13 cellular contexts compared by ENCODE assay signal in the genomic region with DNA sequence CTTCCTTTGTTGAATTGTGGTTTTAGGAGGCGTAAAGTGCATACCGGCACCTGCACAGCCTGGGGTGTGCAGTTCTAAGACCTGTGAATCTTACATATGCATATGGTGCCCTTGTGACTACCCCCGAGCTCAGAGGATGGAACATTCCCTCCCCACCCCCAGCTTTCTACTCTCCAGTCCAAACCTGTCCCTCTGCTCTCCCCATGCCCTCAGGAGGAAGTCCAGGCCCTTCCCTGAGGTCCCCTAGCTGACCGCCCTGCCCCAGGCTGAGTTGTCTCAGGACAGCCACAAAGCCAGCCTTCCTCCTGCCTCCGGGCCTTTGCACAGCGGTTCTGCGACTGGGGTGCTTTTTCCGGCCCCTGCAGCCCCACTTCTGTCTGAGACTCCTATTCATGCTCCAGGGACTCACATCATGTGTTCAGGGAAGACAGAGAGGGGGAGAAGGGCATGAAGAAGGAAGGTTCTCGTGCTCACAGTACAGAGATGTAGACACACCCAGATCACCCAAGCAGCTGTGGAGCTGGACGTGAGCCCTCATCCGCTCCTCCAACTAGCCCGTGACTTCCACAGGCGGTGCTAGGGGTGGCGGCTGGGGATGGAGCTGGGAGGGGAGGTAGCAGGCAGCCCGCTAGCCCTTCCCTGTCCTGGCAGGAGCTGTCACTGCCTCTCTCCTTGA. TPM values are rescaled to one million over a fixed set of nuclear protein-coding genes. Genes with fewer than 3 reads are reported as not detected.
A peak's percentile ranks its signal among the peaks of the same experiment; 100 is the strongest.
DNase-seq lines count a peak whose midpoint lies in the region; ATAC-seq and TF ChIP-seq lines count a peak whose summit lies in the region.
"Had no signal": no experiment of that assay in that cellular context is flagged by ENCODE, and none has a peak within 500 bp of the region (broad histone marks: within the 10 kb centered on the region; RNA-seq: fewer than 3 reads in every experiment).

No MANE protein-coding gene starts in this region.

- TF ChIP-seq POLR2A in uterus (IDR thresholded peaks at IDR 0.05): no peak

- POLR2A ChIA-PET in activated CD4-positive, alpha-beta memory T cell treated with anti-CD3 and anti-CD28 coated beads for 36 hours (lab: Charles Lee): no interaction called here

- intact Hi-C loops in Right ventricle myocardium inferior (cut with DNase I) (no loop called here), left colon (cut with DNase I, micrococcal nuclease) (no loop called here), uterus (cut with DNase I; ENCODE audit: low total_unique reads) (no loop called here)
- intact Hi-C loops in activated CD4-positive, alpha-beta memory T cell treated with anti-CD3 and anti-CD28 coated beads for 36 hours (cut with micrococcal nuclease): no loop called here

- H3K27ac ChIP-seq in right atrium auricular region (no peak overlapping the region), SK-N-MC (peak overlapping the region; percentile 35; the same call in 1 of the 2 replicates), uterus (peak overlapping the region in 1 of 2 donors; percentile 43)
- H3K27ac ChIP-seq: HL-60 had no signal

- H3K4me1 ChIP-seq in right atrium auricular region (peaks cover 0 to 37% of the 10 kb centered on the region in 2 donors), uterus (peaks cover 0 to 8% of the 10 kb centered on the region in 2 donors)

- peaks cover 6% of the 10 kb centered on the region for H3K4me1 Mint-ChIP-seq in activated CD4-positive, alpha-beta memory T cell treated with anti-CD3 and anti-CD28 coated beads for 36 hours (ENCODE audit: low read depth)

- H3K9me3 Mint-ChIP-seq in activated CD4-positive, alpha-beta memory T cell treated with anti-CD3 and anti-CD28 coated beads for 36 hours: no peaks in the 10 kb centered on the region
- H3K9me3 Mint-ChIP-seq: activated T-helper 1 cell treated with anti-CD3 and anti-CD28 coated beads, Interleukin-12 subunit alpha, Interleukin-12 subunit beta, Interleukin-2, Interleukin-4 antibody, amounts not matched to agents 30 ng/mL and 10 ng/mL and 1 ng/mL, durations not matched to agents 14 hours and 24 hours and 36 hours; dendritic cell treated with granulocyte-macrophage colony-stimulating factor and Interleukin-4, amounts not matched to agents 40 ng/mL and 50 ng/mL, for 4 days; nephron progenitor cell had no signal

- no peak overlapping the region for H3K9ac ChIP-seq in SK-N-MC (ENCODE audit: insufficient read length)

- DNase-seq in Right ventricle myocardium inferior (ENCODE audit: missing footprints) (no peak), right atrium auricular region (ENCODE audit: low spot score) (no peak), SK-N-MC (ENCODE audit: low read depth, low spot score) (no peak), left colon (peak; percentile 39 to 44), uterus (peak; percentile 45 to 67)
- DNase-seq in activated CD4-positive, alpha-beta memory T cell treated with anti-CD3 and anti-CD28 coated beads for 36 hours: no peak
- DNase-seq: Calu3, nephron progenitor cell had no signal

- no peak overlapping the region for H3K4me3 Mint-ChIP-seq in activated CD4-positive, alpha-beta memory T cell treated with anti-CD3 and anti-CD28 coated beads for 36 hours
- H3K4me3 Mint-ChIP-seq: activated T-helper 1 cell treated with anti-CD3 and anti-CD28 coated beads, Interleukin-12 subunit alpha, Interleukin-12 subunit beta, Interleukin-2, Interleukin-4 antibody, amounts not matched to agents 30 ng/mL and 10 ng/mL and 1 ng/mL, durations not matched to agents 14 hours and 24 hours and 36 hours; dendritic cell treated with granulocyte-macrophage colony-stimulating factor and Interleukin-4, amounts not matched to agents 40 ng/mL and 50 ng/mL, for 4 days; nephron progenitor cell had no signal

- TF ChIP-seq CTCF in right atrium auricular region (IDR thresholded peaks at IDR 0.05): no peak
- TF ChIP-seq CTCF in uterus (IDR thresholded peaks at IDR 0.05): no peak

- CTCF ChIA-PET in activated CD4-positive, alpha-beta memory T cell treated with anti-CD3 and anti-CD28 coated beads for 36 hours (lab: Charles Lee): no interaction called here

- ATAC-seq in Right ventricle myocardium inferior: peak; percentile 63
- peak; percentile 57 for ATAC-seq in left colon
- no peak for ATAC-seq in HG02798 (IDR thresholded peaks at IDR 0.05; ENCODE audit: poor library complexity, unreplicated experiment)
- no peak for ATAC-seq in GM19463 (IDR thresholded peaks at IDR 0.05; ENCODE audit: unreplicated experiment)

- H3K4me3 ChIP-seq in right atrium auricular region (no peak overlapping the region), SK-N-MC (no peak overlapping the region), uterus (no peak overlapping the region)

- H3K9me3 ChIP-seq in right atrium auricular region (no peaks in the 10 kb centered on the region), SK-N-MC (ENCODE audit: low read depth, low read length) (no peaks in the 10 kb centered on the region), uterus (no peaks in the 10 kb centered on the region)

- H3K27ac Mint-ChIP-seq in activated CD4-positive, alpha-beta memory T cell treated with anti-CD3 and anti-CD28 coated beads for 36 hours: no peak overlapping the region
- H3K27ac Mint-ChIP-seq: activated T-helper 1 cell treated with anti-CD3 and anti-CD28 coated beads, Interleukin-12 subunit alpha, Interleukin-12 subunit beta, Interleukin-2, Interleukin-4 antibody, amounts not matched to agents 30 ng/mL and 10 ng/mL and 1 ng/mL, durations not matched to agents 14 hours and 24 hours and 36 hours; dendritic cell treated with granulocyte-macrophage colony-stimulating factor and Interleukin-4, amounts not matched to agents 40 ng/mL and 50 ng/mL, for 4 days; nephron progenitor cell had no signal

- H3K36me3 ChIP-seq in right atrium auricular region: no peaks in the 10 kb centered on the region
- H3K36me3 ChIP-seq in SK-N-MC (ENCODE audit: insufficient read depth, low read length): no peaks in the 10 kb centered on the region
- H3K36me3 ChIP-seq in uterus: no peaks in the 10 kb centered on the region

- no peaks in the 10 kb centered on the region for H3K27me3 Mint-ChIP-seq in activated CD4-positive, alpha-beta memory T cell treated with anti-CD3 and anti-CD28 coated beads for 36 hours

- no peaks in the 10 kb centered on the region for H3K27me3 ChIP-seq in right atrium auricular region
- H3K27me3 ChIP-seq in uterus: no peaks in the 10 kb centered on the region

- H3K36me3 Mint-ChIP-seq in activated CD4-positive, alpha-beta memory T cell treated with anti-CD3 and anti-CD28 coated beads for 36 hours: no peaks in the 10 kb centered on the region

RNA-seq across cellular contexts. Expression of a gene that starts 50.7 kb away (rescaled TPM):
- total RNA-seq in Right ventricle myocardium inferior: 0.57 TPM
- 1 to 10 TPM in 1 of 2 donors, under 1 TPM in 1; 0.67 to 1.7 TPM for total RNA-seq in right atrium auricular region
- 1 to 10 TPM in 1 of 2 donors, not detected in 1; 1.2 TPM for total RNA-seq in left colon
- 1 to 10 TPM in 2 of 4 donors, under 1 TPM in 1, not detected in 1; 0.26 to 7.3 (median 1.9) TPM for total RNA-seq in uterus
- total RNA-seq in activated CD4-positive, alpha-beta memory T cell treated with anti-CD3 and anti-CD28 coated beads for 36 hours: under 1 TPM; 0.36 to 0.50 TPM
- total RNA-seq: activated T-helper 1 cell treated with anti-CD3 and anti-CD28 coated beads, Interleukin-12 subunit alpha, Interleukin-12 subunit beta, Interleukin-2, Interleukin-4 antibody, amounts not matched to agents 30 ng/mL and 10 ng/mL and 1 ng/mL, durations not matched to agents 14 hours and 24 hours and 36 hours had no signal

Comparison
In these comparisons a context has a peak if more than half of its experiments do, and no peak if none do; other contexts are left out.
1. ATAC-seq: peak in Right ventricle myocardium inferior (single experiment) and left colon (single experiment); none in HG02798 (single experiment) and GM19463 (single experiment).
2. DNase-seq: peak in left colon (2 of 2) and uterus (2 of 2); none in Right ventricle myocardium inferior (single experiment), right atrium auricular region (single experiment), SK-N-MC (single experiment) and activated CD4-positive, alpha-beta memory T cell treated with anti-CD3 and anti-CD28 coated beads for 36 hours (single experiment).